In the genomic region with DNA sequence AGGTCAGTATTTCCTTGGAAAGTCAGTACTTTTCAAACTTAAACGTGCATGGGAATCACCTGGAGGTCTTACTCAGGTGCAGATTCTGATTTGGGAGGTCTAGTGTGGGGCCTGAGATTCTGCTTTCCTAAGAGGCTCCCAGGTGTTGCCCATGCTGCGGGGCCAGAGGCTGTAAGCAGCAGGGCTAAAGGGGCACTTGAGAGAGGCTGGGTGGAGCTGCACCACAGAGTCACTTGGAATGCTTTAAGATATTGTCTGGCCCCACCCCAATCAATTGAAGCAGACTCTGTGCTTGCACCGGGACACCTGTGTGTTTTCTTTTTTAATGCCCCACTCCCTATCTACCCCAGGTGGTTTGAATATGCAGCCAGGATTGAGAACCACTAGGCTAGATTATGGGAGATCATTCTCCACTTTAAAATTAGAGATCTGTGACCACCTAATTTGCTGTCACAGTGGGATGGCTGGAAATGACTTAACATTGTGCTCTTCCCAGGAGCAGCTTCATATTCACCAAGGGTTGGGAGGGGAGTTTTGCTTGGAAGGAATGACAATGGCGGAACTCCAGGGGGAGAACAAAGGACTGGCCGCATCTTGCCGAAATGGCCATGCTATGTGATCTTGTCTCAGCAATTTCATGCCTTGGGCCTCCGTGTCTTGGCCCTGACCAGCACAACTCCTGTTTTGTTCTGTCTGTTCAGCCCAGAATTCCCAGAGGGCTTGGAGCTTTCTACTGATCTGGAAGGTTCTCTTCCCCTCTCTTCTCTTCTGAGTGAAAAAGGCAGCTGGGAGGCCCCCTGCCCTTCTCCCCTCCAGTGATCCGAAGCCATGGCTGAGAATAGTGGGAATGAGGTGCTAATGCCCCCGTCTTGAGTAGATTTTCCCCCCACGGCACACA, we compare ENCODE assay signal across 20 cellular contexts.
A peak's percentile ranks its signal among the peaks of the same experiment; 100 is the strongest.
DNase-seq lines count a peak whose midpoint lies in the region; ATAC-seq and TF ChIP-seq lines count a peak whose summit lies in the region.
"Had no signal": no experiment of that assay in that cellular context is flagged by ENCODE, and none has a peak within 500 bp of the region (broad histone marks: within the 10 kb centered on the region; RNA-seq: fewer than 3 reads in every experiment).

No MANE protein-coding gene starts in this region.

- H3K4me1 Mint-ChIP-seq in activated CD4-positive, alpha-beta memory T cell treated with anti-CD3 and anti-CD28 coated beads for 36 hours (ENCODE audit: low read depth): no peaks in the 10 kb centered on the region

- H2BK120ac ChIP-seq in mesendoderm (ENCODE audit: low read depth, low read length): no peak overlapping the region

- no peak overlapping the region for H3K23ac ChIP-seq in mesendoderm (ENCODE audit: low read length)

- H3K56ac ChIP-seq in mesendoderm (ENCODE audit: low read length): peak overlapping the region; percentile 2

- peaks cover under 1% of the 10 kb centered on the region for H3K9me3 Mint-ChIP-seq in activated CD4-positive, alpha-beta memory T cell treated with anti-CD3 and anti-CD28 coated beads for 36 hours

- H3K4me1 ChIP-seq in HUES48 (ENCODE audit: control insufficient read depth, insufficient read depth, low read length) (peaks cover 12% of the 10 kb centered on the region), mesendoderm (ENCODE audit: control insufficient read depth, low read depth, low read length) (peaks cover 5% of the 10 kb centered on the region), spleen (no peaks in the 10 kb centered on the region)
- H3K4me1 ChIP-seq: A549 had no signal

- POLR2A ChIA-PET in activated CD4-positive, alpha-beta memory T cell treated with anti-CD3 and anti-CD28 coated beads for 36 hours (lab: Charles Lee): no interaction called here

- H3K27ac ChIP-seq in HUES48 (ENCODE audit: low read depth, low read length): peak overlapping the region; percentile 34
- no peak overlapping the region for H3K27ac ChIP-seq in mesendoderm (ENCODE audit: low read depth, low read length)
- H3K27ac ChIP-seq in spleen: no peak overlapping the region
- H3K27ac ChIP-seq: A549, C4-2B, HL-60 had no signal

- H3K9ac ChIP-seq in HUES48 (ENCODE audit: low read depth, low read length) (no peak overlapping the region), mesendoderm (ENCODE audit: low read length) (no peak overlapping the region)

- peak; percentile 26 for DNase-seq in DMS79 (lab: John Stamatoyannopoulos, UW)
- DNase-seq in mesendoderm: no peak
- DNase-seq in sciatic nerve (ENCODE audit: low spot score): no peak
- DNase-seq in activated CD4-positive, alpha-beta memory T cell treated with anti-CD3 and anti-CD28 coated beads for 36 hours: no peak
- no peak for DNase-seq in spleen
- no peak for DNase-seq in hippocampal formation (lab: John Stamatoyannopoulos, UW)
- DNase-seq: HCEC 1CT; NCI-H1105 treated with DMSO at 0.1 percent for 48 hours; NCI-H187; NCI-H2171; NCI-H446; NK-92 treated with Interleukin-12 subunit alpha and Interleukin-12 subunit beta, amount 100 ng/mL, for 24 hours; OCI-M1; RPMI8226; SIG-M5 had no signal

- H3K79me2 ChIP-seq in mesendoderm (ENCODE audit: control insufficient read depth, insufficient read depth, low read length): no peaks in the 10 kb centered on the region

- H2AK5ac ChIP-seq in mesendoderm (ENCODE audit: low read length): no peak overlapping the region

- H3K27ac Mint-ChIP-seq in activated CD4-positive, alpha-beta memory T cell treated with anti-CD3 and anti-CD28 coated beads for 36 hours: no peak overlapping the region

- H3K18ac ChIP-seq in mesendoderm (ENCODE audit: low read length): no peak overlapping the region

- TF ChIP-seq POLR2A in spleen (IDR thresholded peaks at IDR 0.05): no peak

- no peak for TF ChIP-seq CTCF in spleen (IDR thresholded peaks at IDR 0.05 in 8 of 11, conservative IDR thresholded peaks at IDR 0.05 in 3 of 11)

- no peak overlapping the region for H2BK15ac ChIP-seq in mesendoderm (replicated peaks; ENCODE audit: low read depth)

- no CpG with 5 or more reads among the region's 10 CpGs for WGBS in mesendoderm (ENCODE audit: extremely low coverage, insufficient coverage, low lambda C conversion rate)
- 78 to 92% (median 87%) methylated on average over 10 of the region's 10 CpGs for WGBS in spleen, 5 donors

- H4K5ac ChIP-seq in mesendoderm (ENCODE audit: low read length): no peak overlapping the region

- no peak overlapping the region for H3K4ac ChIP-seq in mesendoderm (ENCODE audit: low read depth, low read length)

- intact Hi-C loops in sciatic nerve (cut with DNase I): no loop called here
- intact Hi-C loops in activated CD4-positive, alpha-beta memory T cell treated with anti-CD3 and anti-CD28 coated beads for 36 hours (cut with micrococcal nuclease): no loop called here
- intact Hi-C loops in spleen (cut with DNase I; ENCODE audit: low total_unique reads): no loop called here

- peaks cover 33% of the 10 kb centered on the region for H3K27me3 Mint-ChIP-seq in activated CD4-positive, alpha-beta memory T cell treated with anti-CD3 and anti-CD28 coated beads for 36 hours

- peaks cover under 1% of the 10 kb centered on the region for H3K36me3 Mint-ChIP-seq in activated CD4-positive, alpha-beta memory T cell treated with anti-CD3 and anti-CD28 coated beads for 36 hours

- CTCF ChIA-PET in activated CD4-positive, alpha-beta memory T cell treated with anti-CD3 and anti-CD28 coated beads for 36 hours (lab: Charles Lee): no interaction called here

- H3K9me3 ChIP-seq in HUES48 (ENCODE audit: control insufficient read depth, insufficient read depth, low read length) (0 out of 2 replicates have a peak, but pooled peaks cover 3% of the 10 kb centered on the region), spleen (peaks cover 0 to 10% (median 3%) of the 10 kb centered on the region in 8 donors)
- H3K9me3 ChIP-seq: A549 had no signal

- ATAC-seq in sciatic nerve: peak; percentile 78
- no peak for ATAC-seq in GM21737 (IDR thresholded peaks at IDR 0.05; ENCODE audit: unreplicated experiment)
- ATAC-seq: A549 had no signal

- H3K79me1 ChIP-seq in mesendoderm (ENCODE audit: low read length): no peaks in the 10 kb centered on the region

- H3K27me3 ChIP-seq in HUES48 (ENCODE audit: control insufficient read depth, insufficient read depth, low read length) (no peaks in the 10 kb centered on the region), mesendoderm (ENCODE audit: insufficient read depth, low read length, poor library complexity) (no peaks in the 10 kb centered on the region), spleen (replicated peaks in 1 of 7) (peaks cover 0 to 70% (median 0%) of the 10 kb centered on the region in 7 donors)

- no peak overlapping the region for H4K8ac ChIP-seq in mesendoderm (ENCODE audit: low read depth, low read length)

- no peak overlapping the region for H3K4me3 Mint-ChIP-seq in activated CD4-positive, alpha-beta memory T cell treated with anti-CD3 and anti-CD28 coated beads for 36 hours

- H2BK5ac ChIP-seq in mesendoderm (ENCODE audit: low read length): no peak overlapping the region

- H3K36me3 ChIP-seq in HUES48 (ENCODE audit: control insufficient read depth, insufficient read depth, low read length) (no peaks in the 10 kb centered on the region), mesendoderm (ENCODE audit: control insufficient read depth, insufficient read depth, low read length) (no peaks in the 10 kb centered on the region), spleen (no peaks in the 10 kb centered on the region)

- H3K4me2 ChIP-seq in mesendoderm (ENCODE audit: low read length): no peak overlapping the region
- H3K4me2 ChIP-seq: A549 had no signal

- H3K4me3 ChIP-seq in HUES48 (ENCODE audit: low read depth, low read length): no peak overlapping the region
- H3K4me3 ChIP-seq in mesendoderm (ENCODE audit: low read length): no peak overlapping the region
- no peak overlapping the region for H3K4me3 ChIP-seq in spleen
- H3K4me3 ChIP-seq: A549 had no signal
